In the genomic region with DNA sequence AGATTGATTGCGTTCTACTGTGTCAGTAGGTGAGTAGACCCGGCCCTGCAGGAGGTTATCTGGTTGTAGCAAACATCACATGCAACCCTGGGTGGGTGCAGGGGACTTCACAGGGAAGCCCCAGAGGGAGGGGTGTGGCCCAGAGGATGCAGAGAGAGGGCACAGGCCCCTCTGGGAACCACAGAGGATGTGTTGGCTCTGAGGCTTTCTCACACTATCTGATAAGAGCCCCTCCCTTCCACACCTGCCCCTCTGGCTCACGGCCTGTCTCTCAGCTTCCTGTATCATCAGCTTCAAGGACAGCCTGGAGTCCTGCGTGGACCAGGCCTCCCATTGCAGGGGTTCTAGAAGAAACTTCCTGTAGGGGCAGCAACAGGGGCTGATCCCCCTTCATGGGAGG, we compare ENCODE assay signal across 8 cellular contexts.
DNase-seq lines count a peak whose midpoint lies in the region; ATAC-seq and TF ChIP-seq lines count a peak whose summit lies in the region.

No MANE protein-coding gene starts in this region.

- 61 to 64% methylated on average over 4 of the region's 4 CpGs for WGBS in testis, 2 donors

- no peaks in the 10 kb centered on the region for H3K4me1 ChIP-seq in testis

- H3K4me3 ChIP-seq in testis: no peak overlapping the region

- intact Hi-C loops in CD4-positive, alpha-beta T cell (cut with DNase I, micrococcal nuclease): loop anchor here (1.0 kb wide), 3 partner anchors 36 to 66 kb away; no protein-coding TSS in a partner anchor
- intact Hi-C loops in posterior cingulate gyrus (cut with DNase I) (no loop called here), testis (cut with DNase I; ENCODE audit: low total_unique reads) (no loop called here)

- DNase-seq in CD4-positive, alpha-beta T cell: peak; percentile 47 to 82 (median 64)
- peak; percentile 70 for DNase-seq in T-helper 22 cell (ENCODE audit: low read depth)
- DNase-seq in effector memory CD8-positive, alpha-beta T cell: peak; percentile 76 to 85 (median 80)
- DNase-seq in posterior cingulate gyrus: no peak
- DNase-seq in DMS53 (lab: John Stamatoyannopoulos, UW): no peak
- no peak for DNase-seq in pons (ENCODE audit: low spot score)
- DNase-seq in testis: no peak

- no peaks in the 10 kb centered on the region for H3K27me3 ChIP-seq in CD4-positive, alpha-beta T cell (ENCODE audit: control insufficient read depth, insufficient read depth, low read length)
- H3K27me3 ChIP-seq in testis: no peaks in the 10 kb centered on the region

- POLR2A ChIA-PET in CD4-positive, alpha-beta T cell (lab: Charles Lee): interaction anchor here (0.8 to 6.4 kb wide), 12 partner anchors 13 to 74 kb away, joined by 3 to 154 read pairs (median 4); no protein-coding TSS in a partner anchor

- no peaks in the 10 kb centered on the region for H3K36me3 ChIP-seq in testis (ENCODE audit: low read depth, missing control alignments)

- H3K27me3 Mint-ChIP-seq in CD4-positive, alpha-beta T cell: no peaks in the 10 kb centered on the region
- H3K27me3 Mint-ChIP-seq in effector memory CD8-positive, alpha-beta T cell: no peaks in the 10 kb centered on the region

- H3K27ac Mint-ChIP-seq in CD4-positive, alpha-beta T cell: peak overlapping the region; percentile 87
- H3K27ac Mint-ChIP-seq in effector memory CD8-positive, alpha-beta T cell: peak overlapping the region; percentile 97 to 99

- no peaks in the 10 kb centered on the region for H3K9me3 Mint-ChIP-seq in CD4-positive, alpha-beta T cell
- no peaks in the 10 kb centered on the region for H3K9me3 Mint-ChIP-seq in effector memory CD8-positive, alpha-beta T cell

- H3K9me3 ChIP-seq in CD4-positive, alpha-beta T cell (ENCODE audit: control insufficient read depth, low read length): no peaks in the 10 kb centered on the region
- H3K9me3 ChIP-seq in testis: no peaks in the 10 kb centered on the region

- no peak for TF ChIP-seq POLR2A in testis (IDR thresholded peaks at IDR 0.05)

- no peak for TF ChIP-seq CTCF in CD4-positive, alpha-beta T cell (IDR thresholded peaks at IDR 0.05)
- no peak for TF ChIP-seq CTCF in testis (IDR thresholded peaks at IDR 0.05)

- H3K4me1 Mint-ChIP-seq in CD4-positive, alpha-beta T cell (ENCODE audit: low read depth): peaks cover 61% of the 10 kb centered on the region
- peaks cover 53 to 61% of the 10 kb centered on the region in 2 donors for H3K4me1 Mint-ChIP-seq in effector memory CD8-positive, alpha-beta T cell (ENCODE audit: low read depth in 2 of 2)

- H3K27ac ChIP-seq in CD4-positive, alpha-beta T cell (ENCODE audit: low read depth, low read length): peak overlapping the region; percentile 58
- H3K27ac ChIP-seq in testis: no peak overlapping the region

- CTCF ChIA-PET in CD4-positive, alpha-beta T cell (lab: Charles Lee): no interaction called here

- peak; percentile 95 for ATAC-seq in CD4-positive, alpha-beta T cell (ENCODE audit: poor library complexity)
- peak; percentile 79 for ATAC-seq in GM21723 (IDR thresholded peaks at IDR 0.05; ENCODE audit: unreplicated experiment)
- peak; percentile 97 for ATAC-seq in effector memory CD8-positive, alpha-beta T cell (replicated peaks)

- H3K36me3 Mint-ChIP-seq in CD4-positive, alpha-beta T cell (ENCODE audit: low read depth): no peaks in the 10 kb centered on the region
- peaks cover 12% of the 10 kb centered on the region for H3K36me3 Mint-ChIP-seq in effector memory CD8-positive, alpha-beta T cell (ENCODE audit: insufficient read depth)

- H3K4me3 Mint-ChIP-seq in CD4-positive, alpha-beta T cell: peak overlapping the region; percentile 74
- peak overlapping the region; percentile 80 to 82 for H3K4me3 Mint-ChIP-seq in effector memory CD8-positive, alpha-beta T cell

Comparison
In these comparisons a context has a peak if more than half of its experiments do, and no peak if none do; other contexts are left out.
1. DNase-seq: peak in CD4-positive, alpha-beta T cell (10 of 10), T-helper 22 cell (single experiment) and effector memory CD8-positive, alpha-beta T cell (3 of 3); none in posterior cingulate gyrus (0 of 10), DMS53 (single experiment), pons (single experiment) and testis (single experiment).
2. intact Hi-C loops: an anchor here in CD4-positive, alpha-beta T cell (1.0 kb wide); none called in posterior cingulate gyrus and testis.
3. Peak in every context shown above with its lines, with median percentiles within 50 percentile points of each other: ATAC-seq.